In the genomic region with DNA sequence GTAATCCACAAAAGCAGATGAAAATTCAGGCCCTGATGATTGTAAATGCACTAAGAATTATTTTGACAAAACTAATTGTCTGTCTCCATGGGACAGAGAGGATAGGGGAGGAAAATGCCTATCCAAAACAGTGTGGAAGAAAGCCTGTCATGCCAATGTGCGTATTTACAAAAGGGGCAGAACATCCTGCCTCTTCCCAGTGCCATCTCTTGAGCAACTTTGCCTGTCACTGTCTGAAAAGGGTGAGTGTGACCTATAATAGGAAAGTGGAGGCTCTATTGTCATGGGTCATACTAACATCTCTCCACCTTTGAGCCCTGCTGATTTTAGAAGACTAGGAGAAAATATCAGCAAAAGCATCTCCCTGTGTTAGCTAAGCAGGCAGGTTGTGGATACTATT, we compare ENCODE assay signal across 31 cellular contexts.
"Had no signal": no experiment of that assay in that cellular context is flagged by ENCODE, and none has a peak within 500 bp of the region (broad histone marks: within the 10 kb centered on the region; RNA-seq: fewer than 3 reads in every experiment).

No MANE protein-coding gene starts in this region.

- H3K27me3 ChIP-seq: adrenal gland, body of pancreas, colonic mucosa had no signal

- H3K36me3 ChIP-seq: adrenal gland, colonic mucosa, WERI-Rb-1 had no signal

- DNase-seq: activated B cell treated with CpG ODN at 0.5 μM for 24 hours; activated CD4-positive, alpha-beta memory T cell treated with anti-CD3 and anti-CD28 coated beads for 36 hours; activated CD4-positive, alpha-beta T cell treated with anti-CD3 and anti-CD28 coated beads for 48 hours; activated CD8-positive, alpha-beta memory T cell treated with anti-CD3 and anti-CD28 coated beads, Interleukin-2, amount 10 ng/mL, durations not matched to agents 7 days and 5 days; activated CD8-positive, alpha-beta memory T cell treated with anti-CD3 and anti-CD28 coated beads, Interleukin-2, amount 50 U/mL, for 4 hours; activated CD8-positive, alpha-beta T cell treated with anti-CD3 and anti-CD28 coated beads, Interleukin-2, amount 10 ng/mL, durations not matched to agents 7 days and 5 days; activated effector memory CD4-positive, alpha-beta T cell treated with anti-CD3 and anti-CD28 coated beads, Interleukin-2, amount 50 U/mL, for 16 hours; activated naive CD4-positive, alpha-beta T cell treated with anti-CD3 and anti-CD28 coated beads for 36 hours; activated naive CD8-positive, alpha-beta T cell treated with anti-CD3 and anti-CD28 coated beads for 36 hours; activated naive CD8-positive, alpha-beta T cell treated with anti-CD3 and anti-CD28 coated beads, Interleukin-2, amount 50 U/mL, for 24 hours; activated T-cell treated with anti-CD3 and anti-CD28 coated beads, Interleukin-2, amount 50 U/mL, for 1 hour; activated T-cell treated with anti-CD3 and anti-CD28 coated beads, Interleukin-2, amount 50 U/mL, for 48 hours; adrenal gland; amygdala; aorta; body of pancreas; central memory CD4-positive, alpha-beta T cell; cerebellar nuclear complex; colonic mucosa; effector memory CD4-positive, alpha-beta T cell; endodermal cell; foreskin fibroblast; head of caudate nucleus; T-helper 1 cell; T-helper 17 cell; T1000; WERI-Rb-1 had no signal

- H3K9me3 Mint-ChIP-seq: activated B cell treated with CpG ODN at 0.5 μM for 24 hours had no signal

- H3K36me3 Mint-ChIP-seq: activated CD4-positive, alpha-beta memory T cell treated with anti-CD3 and anti-CD28 coated beads for 36 hours; activated CD8-positive, alpha-beta memory T cell treated with anti-CD3 and anti-CD28 coated beads, Interleukin-2, amount 10 ng/mL, durations not matched to agents 7 days and 5 days; activated naive CD4-positive, alpha-beta T cell treated with anti-CD3 and anti-CD28 coated beads, Interleukin-2, amount 50 U/mL, for 24 hours had no signal

- H3K4me3 Mint-ChIP-seq: activated B cell treated with CpG ODN at 0.5 μM for 24 hours; activated CD4-positive, alpha-beta memory T cell treated with anti-CD3 and anti-CD28 coated beads for 36 hours; activated CD8-positive, alpha-beta memory T cell treated with anti-CD3 and anti-CD28 coated beads, Interleukin-2, amount 10 ng/mL, durations not matched to agents 7 days and 5 days; activated CD8-positive, alpha-beta T cell treated with anti-CD3 and anti-CD28 coated beads, Interleukin-2, amount 10 ng/mL, durations not matched to agents 7 days and 5 days; activated naive CD4-positive, alpha-beta T cell treated with anti-CD3 and anti-CD28 coated beads for 36 hours; activated naive CD4-positive, alpha-beta T cell treated with anti-CD3 and anti-CD28 coated beads, Interleukin-2, amount 50 U/mL, for 24 hours; activated naive CD8-positive, alpha-beta T cell treated with anti-CD3 and anti-CD28 coated beads for 36 hours; activated naive CD8-positive, alpha-beta T cell treated with anti-CD3 and anti-CD28 coated beads, Interleukin-2, amount 50 U/mL, for 24 hours; activated T-helper 1 cell treated with anti-CD3 and anti-CD28 coated beads, Interleukin-12 subunit alpha, Interleukin-12 subunit beta, Interleukin-2, Interleukin-4 antibody, amounts not matched to agents 30 ng/mL and 10 ng/mL and 1 ng/mL, durations not matched to agents 14 hours and 24 hours and 36 hours; endodermal cell; T-helper 17 cell; T-helper 2 cell treated with Interferon-gamma antibody and Interleukin-4, amounts not matched to agents 5 μg/mL and 100 μg/mL, for 36 hours had no signal

- H3K4me1 Mint-ChIP-seq: activated B cell treated with CpG ODN at 0.5 μM for 24 hours; activated CD8-positive, alpha-beta memory T cell treated with anti-CD3 and anti-CD28 coated beads, Interleukin-2, amount 10 ng/mL, durations not matched to agents 7 days and 5 days; activated naive CD4-positive, alpha-beta T cell treated with anti-CD3 and anti-CD28 coated beads, Interleukin-2, amount 50 U/mL, for 24 hours; endodermal cell had no signal

- H3K4me1 ChIP-seq: body of pancreas, colonic mucosa had no signal

- H3K27ac Mint-ChIP-seq: activated B cell treated with CpG ODN at 0.5 μM for 24 hours; activated CD4-positive, alpha-beta memory T cell treated with anti-CD3 and anti-CD28 coated beads for 36 hours; activated CD8-positive, alpha-beta memory T cell treated with anti-CD3 and anti-CD28 coated beads, Interleukin-2, amount 10 ng/mL, durations not matched to agents 7 days and 5 days; activated CD8-positive, alpha-beta T cell treated with anti-CD3 and anti-CD28 coated beads, Interleukin-2, amount 10 ng/mL, durations not matched to agents 7 days and 5 days; activated naive CD4-positive, alpha-beta T cell treated with anti-CD3 and anti-CD28 coated beads for 36 hours; activated naive CD4-positive, alpha-beta T cell treated with anti-CD3 and anti-CD28 coated beads, Interleukin-2, amount 50 U/mL, for 24 hours; activated naive CD8-positive, alpha-beta T cell treated with anti-CD3 and anti-CD28 coated beads for 36 hours; activated naive CD8-positive, alpha-beta T cell treated with anti-CD3 and anti-CD28 coated beads, Interleukin-2, amount 50 U/mL, for 24 hours; activated T-helper 1 cell treated with anti-CD3 and anti-CD28 coated beads, Interleukin-12 subunit alpha, Interleukin-12 subunit beta, Interleukin-2, Interleukin-4 antibody, amounts not matched to agents 30 ng/mL and 10 ng/mL and 1 ng/mL, durations not matched to agents 14 hours and 24 hours and 36 hours; activated T-helper 2 cell treated with anti-CD3 and anti-CD28 coated beads, Interferon-gamma antibody, Interleukin-2, Interleukin-4, amounts not matched to agents 10 μg/mL and 5 μg/mL and 100 μg/mL, durations not matched to agents 14 hours and 24 hours and 36 hours; endodermal cell; T-helper 17 cell; T-helper 2 cell treated with Interferon-gamma antibody and Interleukin-4, amounts not matched to agents 5 μg/mL and 100 μg/mL, for 36 hours had no signal

- H3K27ac ChIP-seq: adrenal gland, body of pancreas, colonic mucosa, WERI-Rb-1 had no signal

- H3K27me3 Mint-ChIP-seq: activated B cell treated with CpG ODN at 0.5 μM for 24 hours; activated CD4-positive, alpha-beta memory T cell treated with anti-CD3 and anti-CD28 coated beads for 36 hours; activated CD8-positive, alpha-beta memory T cell treated with anti-CD3 and anti-CD28 coated beads, Interleukin-2, amount 10 ng/mL, durations not matched to agents 7 days and 5 days; activated naive CD4-positive, alpha-beta T cell treated with anti-CD3 and anti-CD28 coated beads, Interleukin-2, amount 50 U/mL, for 24 hours; activated naive CD8-positive, alpha-beta T cell treated with anti-CD3 and anti-CD28 coated beads for 36 hours; activated naive CD8-positive, alpha-beta T cell treated with anti-CD3 and anti-CD28 coated beads, Interleukin-2, amount 50 U/mL, for 24 hours; T-helper 17 cell had no signal

- H3K9me3 ChIP-seq: adrenal gland, body of pancreas, colonic mucosa had no signal

- H3K4me3 ChIP-seq: adrenal gland, body of pancreas, colonic mucosa had no signal
